In the genomic region with DNA sequence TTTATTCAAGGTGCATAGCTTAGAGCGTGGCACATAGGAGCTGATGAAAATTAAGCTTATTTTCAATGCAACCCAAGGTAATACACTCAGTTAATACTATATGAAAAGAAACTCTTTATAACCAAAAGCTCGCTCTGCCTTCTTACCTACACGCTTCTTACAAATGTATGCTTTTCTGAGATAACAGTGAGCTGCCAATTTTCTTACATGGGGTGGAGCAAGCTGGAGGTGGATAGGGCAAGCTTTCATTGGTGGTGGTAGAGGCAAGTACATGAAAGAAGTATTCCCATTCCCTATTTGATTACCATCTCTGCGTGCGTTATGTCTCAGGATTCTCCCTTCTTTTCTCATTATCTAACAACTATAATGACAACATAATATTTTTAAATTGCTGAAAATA, we compare ENCODE assay signal across 26 cellular contexts. TPM values are rescaled to one million over a fixed set of nuclear protein-coding genes. Genes with fewer than 3 reads are reported as not detected.
DNase-seq lines count a peak whose midpoint lies in the region; ATAC-seq, FAIRE-seq and TF ChIP-seq lines count a peak whose summit lies in the region.
"Had no signal": no experiment of that assay in that cellular context is flagged by ENCODE, and none has a peak within 500 bp of the region (broad histone marks: within the 10 kb centered on the region; RNA-seq: fewer than 3 reads in every experiment).

No MANE protein-coding gene starts in this region.

- intact Hi-C loops in K562 (cut with micrococcal nuclease) (no loop called here), left colon (cut with DNase I, micrococcal nuclease) (no loop called here)

- BruUV-seq in K562 (replicated peaks; lab: Mats Ljungman, UMichigan): no TSS peak

- no peaks in the 10 kb centered on the region for H3K79me2 ChIP-seq in K562 (ENCODE audit: control insufficient read depth, insufficient read depth, low read length)

- H3K4me3 ChIP-seq in K562 (no peak overlapping the region), right atrium auricular region (no peak overlapping the region)
- H3K4me3 ChIP-seq: BLaER1, GM12878 had no signal

- no peak for TF ChIP-seq CTCF in K562 (IDR thresholded peaks at IDR 0.05 in 2 of 3, conservative IDR thresholded peaks at IDR 0.05 in 1 of 3; ENCODE audit: insufficient read depth in 2 of 3, low read depth in 1 of 3, low read length in 3 of 3)
- no peak for TF ChIP-seq CTCF in right atrium auricular region (IDR thresholded peaks at IDR 0.05)
- no peak for TF ChIP-seq CTCF in HFFc6 (IDR thresholded peaks at IDR 0.05)

- H3K9me3 ChIP-seq in K562 (replicated peaks; ENCODE audit: control insufficient read depth, insufficient read depth, low read depth, low read length) (peaks cover 8% of the 10 kb centered on the region), right atrium auricular region (no peaks in the 10 kb centered on the region)
- H3K9me3 ChIP-seq: BE2C had no signal

- ATAC-seq in K562 (peak; percentile 90), left colon (no peak)
- ATAC-seq: GM12878 had no signal

- H3K27me3 ChIP-seq in K562 (ENCODE audit: control insufficient read depth in 2 of 2, insufficient read depth in 2 of 2, low read length in 2 of 2) (no peaks in the 10 kb centered on the region), right atrium auricular region (no peaks in the 10 kb centered on the region)
- H3K27me3 ChIP-seq: BE2C, BLaER1 had no signal

- CTCF ChIA-PET in K562 (lab: Yijun Ruan, JAX; ENCODE audit: low intra/inter-chr PET ratio): no interaction called here

- peak overlapping the region in 1 of 2 experiments; percentile 61; a peak in 2 of 4 replicates for H3K9ac ChIP-seq in K562 (ENCODE audit: insufficient read depth in 1 of 2, low read depth in 2 of 2, low read length in 2 of 2)
- H3K9ac ChIP-seq: BLaER1 had no signal

- no peaks in the 10 kb centered on the region for H3K9me3 Mint-ChIP-seq in HFFc6
- H3K9me3 Mint-ChIP-seq: CD4-positive, alpha-beta memory T cell; CD8-positive, alpha-beta memory T cell had no signal

- no peaks in the 10 kb centered on the region for H3K36me3 ChIP-seq in K562 (ENCODE audit: control insufficient read depth, insufficient read depth, low read length)
- H3K36me3 ChIP-seq in right atrium auricular region: no peaks in the 10 kb centered on the region
- H3K36me3 ChIP-seq: BE2C, BLaER1 had no signal

- H3K27ac Mint-ChIP-seq in HFFc6: no peak overlapping the region
- H3K27ac Mint-ChIP-seq: CD14-positive monocyte; CD4-positive, alpha-beta memory T cell; CD4-positive, CD25-positive, alpha-beta regulatory T cell had no signal

- WGBS in K562 (ENCODE audit: insufficient coverage, low coverage, missing lambda C conversion rate): 7% methylated on average over 5 of the region's 5 CpGs

- no peak for TF ChIP-seq EP300 in K562 (IDR thresholded peaks at IDR 0.05; ENCODE audit: low read length)

- H3K4me1 ChIP-seq in K562 (replicated peaks in 1 of 2; ENCODE audit: control insufficient read depth in 2 of 2, insufficient read depth in 2 of 2, low read length in 2 of 2): peaks cover 0 to 11% of the 10 kb centered on the region in 2 experiments; a peak in 2 of 5 replicates
- peaks cover 0 to 12% of the 10 kb centered on the region in 2 donors for H3K4me1 ChIP-seq in right atrium auricular region
- H3K4me1 ChIP-seq: BE2C, BLaER1 had no signal

- TF ChIP-seq RAD21 in K562 (CRISPR knock-in tag; conservative IDR thresholded peaks at IDR 0.05 in 1 of 2, IDR thresholded peaks at IDR 0.05 in 1 of 2): no peak

- H2AFZ ChIP-seq in K562 (ENCODE audit: low read depth, low read length): peak overlapping the region; percentile 98

- in situ Hi-C loops in K562 (cut with MboI): no loop called here

- no peaks in the 10 kb centered on the region for H3K9me1 ChIP-seq in K562 (ENCODE audit: control insufficient read depth, insufficient read depth, low read length)

- no peaks in the 10 kb centered on the region for H3K36me3 Mint-ChIP-seq in HFFc6 (ENCODE audit: low read depth)
- H3K36me3 Mint-ChIP-seq: CD14-positive monocyte; CD4-positive, alpha-beta memory T cell; CD4-positive, CD25-positive, alpha-beta regulatory T cell; CD8-positive, alpha-beta memory T cell had no signal

- H3K4me2 ChIP-seq in K562 (ENCODE audit: insufficient read depth, low read length): peak overlapping the region; percentile 40; the same call in 1 of the 2 replicates
- H3K4me2 ChIP-seq: BLaER1 had no signal

- DNase-seq in OCI-M1 (lab: John Stamatoyannopoulos, UW) (peak; percentile 65), K562 (ENCODE audit: extremely low read depth in 1 of 4, low spot score in 3 of 4) (peak; percentile 10 to 72 (median 41)), right atrium auricular region (ENCODE audit: low spot score) (no peak), HFFc6 (no peak), left colon (no peak)
- DNase-seq: 8988T; ACHN; BE2C; C1 segment of cervical spinal cord; CD4-positive, alpha-beta memory T cell; CD4-positive, CD25-positive, alpha-beta regulatory T cell; CD8-positive, alpha-beta memory T cell; COR-L47; DMS 273 treated with DMSO at 0.1 percent for 48 hours; DMS153; DMS53; DMS79; DND-41; EL; GDM1 had no signal

- peaks cover 12% of the 10 kb centered on the region for H3K4me1 Mint-ChIP-seq in HFFc6 (ENCODE audit: low read depth)

- no peaks in the 10 kb centered on the region for H4K20me1 ChIP-seq in K562 (replicated peaks; ENCODE audit: control insufficient read depth, insufficient read depth, low read length)
- H4K20me1 ChIP-seq: BLaER1 had no signal

- FAIRE-seq in K562 (lab: Jason Lieb, UNC): peak; percentile 87
- FAIRE-seq: A204.1, GM12878, GM12892, GM19239 had no signal

- H3K27ac ChIP-seq in K562 (ENCODE audit: extremely low read depth, low read depth, low read length) (peak overlapping the region; percentile 90; the same call in 2 of the 3 replicates), right atrium auricular region (no peak overlapping the region)
- H3K27ac ChIP-seq: BLaER1 had no signal

- H3K27me3 Mint-ChIP-seq in HFFc6 (ENCODE audit: insufficient read depth): no peaks in the 10 kb centered on the region; the same call in 1 of the 2 replicates
- H3K27me3 Mint-ChIP-seq: CD4-positive, alpha-beta memory T cell; CD4-positive, CD25-positive, alpha-beta regulatory T cell; CD8-positive, alpha-beta memory T cell had no signal

- H3K4me3 Mint-ChIP-seq in HFFc6: no peak overlapping the region
- H3K4me3 Mint-ChIP-seq: CD14-positive monocyte; CD4-positive, alpha-beta memory T cell had no signal

- no peak for TF ChIP-seq POLR2A in K562 (conservative IDR thresholded peaks at IDR 0.05)

- POLR2A ChIA-PET in K562 (lab: Yijun Ruan, JAX): interaction anchor here (2.3 kb wide), 1 partner anchor 9 kb away, joined by 18 read pairs; the partner anchor contains the start of genes CIP2A and DZIP3

TF ChIP-seq in K562, 482 proteins besides CTCF, POLR2A, EP300 and RAD21 (continues in another document):
- TF ChIP-seq NR2C2 (CRISPR knock-in tag; IDR thresholded peaks at IDR 0.05): no peak
- TF ChIP-seq NR2C2 (tag; IDR thresholded peaks at IDR 0.05): no peak
- TF ChIP-seq ZNF316 (IDR thresholded peaks at IDR 0.05): no peak
- 0 out of 2 replicates have a peak, but pooled peaks have one; percentile 32 for TF ChIP-seq CBFA2T3 (IDR thresholded peaks at IDR 0.05)

RNA-seq across cellular contexts. Expression of gene DZIP3, which starts 8.9 kb away (rescaled TPM):
- 4.1 and 23.9 TPM in 2 replicates for total RNA-seq in K562 (2011; cell fraction: chromatin; rRNA removed; ENCODE audit: low replicate concordance)
- 1.8 and 3.8 TPM in 2 replicates for total RNA-seq in K562 (2011; cell fraction: nucleolus; rRNA removed)
- 5.4 and 6.3 TPM in 2 replicates for total RNA-seq in K562 (2011; cell fraction: nucleoplasm; rRNA removed)
- total RNA-seq in K562 (2014; rRNA removed) (3.2 and 3.5 TPM in 2 replicates), K562 (2014; rRNA removed; fragmentation: Illumina TruSeq; extraction: Trizol) (7.5 and 7.9 TPM in 2 replicates), K562 (2015; rRNA removed; fragmentation: Illumina TruSeq; extraction: Trizol) (6.3 and 7.3 TPM in 2 replicates), K562 (2021) (6.1 and 6.3 TPM in 2 replicates), right atrium auricular region (10 to 100 TPM in 1 of 2 donors, 1 to 10 TPM in 1; 7.6 to 16.1 TPM), left colon (1 to 10 TPM; 4.9 to 8.0 TPM)
- polyA plus RNA-seq in K562 (2011; rRNA removed) (7.9 and 9.7 TPM in 2 replicates), K562 (2014; fragmentation: Illumina TruSeq; extraction: Trizol) (5.5 and 5.7 TPM in 2 replicates), K562 (2014; fragmentation: Nextera tagmentation; extraction: Ambion mirVana) (1 to 10 TPM; 4.4 to 5.2 TPM), K562 (2014; rRNA removed) (5.0 TPM in 2 replicates)
- 1.3 and 2.2 TPM in 2 replicates for polyA plus RNA-seq in K562 (2011; cell fraction: cytosol; rRNA removed)
- 13.7 and 17.2 TPM in 2 replicates for polyA plus RNA-seq in K562 (2011; cell fraction: nucleus; rRNA removed)
- 4.8 and 5.1 TPM in 2 replicates for polyA plus RNA-seq in K562 (2012)
- polyA minus RNA-seq in K562 (2011; rRNA and poly(A)+ RNA removed): 11.7 and 12.5 TPM in 2 replicates
- polyA minus RNA-seq in K562 (2011; cell fraction: cytosol; rRNA and poly(A)+ RNA removed): 2.8 TPM in 2 replicates
- polyA minus RNA-seq in K562 (2011; cell fraction: nucleus; rRNA and poly(A)+ RNA removed): 8.2 and 15.1 TPM in 2 replicates
- 10 to 100 TPM in 5 of 6 experiments, 1 to 10 TPM in 1; 9.0 to 13.1 (median 11.9) TPM for total RNA-seq in HFFc6 (2021; fragmentation: NEBNext Ultra II Directional; extraction: Animal tissue kit (Norgen Biotek cat#: 25700))

RNA-seq across cellular contexts. Expression of gene CIP2A, which starts 9.1 kb away (rescaled TPM):
- total RNA-seq in K562 (2011; cell fraction: chromatin; rRNA removed; ENCODE audit: low replicate concordance): 77.1 and 90.2 TPM in 2 replicates
- 19.5 and 30.4 TPM in 2 replicates for total RNA-seq in K562 (2011; cell fraction: nucleolus; rRNA removed)
- 26.7 and 41.6 TPM in 2 replicates for total RNA-seq in K562 (2011; cell fraction: nucleoplasm; rRNA removed)
- total RNA-seq in K562 (2014; rRNA removed): 22.4 and 41.7 TPM in 2 replicates
- total RNA-seq in K562 (2014; rRNA removed; fragmentation: Illumina TruSeq; extraction: Trizol): 32.6 and 37.3 TPM in 2 replicates
- total RNA-seq in K562 (2015; rRNA removed; fragmentation: Illumina TruSeq; extraction: Trizol): 28.4 and 31.7 TPM in 2 replicates
- total RNA-seq in K562 (2021): 31.5 and 31.8 TPM in 2 replicates
- polyA plus RNA-seq in K562 (2011; rRNA removed): 22.3 and 32.7 TPM in 2 replicates
- 8.8 and 12.9 TPM in 2 replicates for polyA plus RNA-seq in K562 (2011; cell fraction: cytosol; rRNA removed)
- polyA plus RNA-seq in K562 (2011; cell fraction: nucleus; rRNA removed): 68.6 and 92.8 TPM in 2 replicates
- 13.9 and 33.1 TPM in 2 replicates for polyA plus RNA-seq in K562 (2012)
- 29.3 and 31.0 TPM in 2 replicates for polyA plus RNA-seq in K562 (2014; fragmentation: Illumina TruSeq; extraction: Trizol)
- 10 to 100 TPM; 10.5 to 17.9 TPM for polyA plus RNA-seq in K562 (2014; fragmentation: Nextera tagmentation; extraction: Ambion mirVana)
- 19.9 and 27.8 TPM in 2 replicates for polyA plus RNA-seq in K562 (2014; rRNA removed)
- 110 and 121 TPM in 2 replicates for polyA minus RNA-seq in K562 (2011; rRNA and poly(A)+ RNA removed)
- polyA minus RNA-seq in K562 (2011; cell fraction: cytosol; rRNA and poly(A)+ RNA removed): 18.1 and 21.7 TPM in 2 replicates
- 82.1 and 126 TPM in 2 replicates for polyA minus RNA-seq in K562 (2011; cell fraction: nucleus; rRNA and poly(A)+ RNA removed)
- total RNA-seq in right atrium auricular region: 1 to 10 TPM in 1 of 2 donors, under 1 TPM in 1; 0.83 to 2.9 TPM
- total RNA-seq in HFFc6 (2021; fragmentation: NEBNext Ultra II Directional; extraction: Animal tissue kit (Norgen Biotek cat#: 25700)): 10 to 100 TPM; 11.6 to 29.8 (median 26.5) TPM
- total RNA-seq in left colon: 1 to 10 TPM; 3.3 to 5.3 TPM

Comparison
In these comparisons a context has a peak if more than half of its experiments do, and no peak if none do; other contexts are left out.
1. DNase-seq: peak in OCI-M1 (single experiment) and K562 (4 of 4); none in right atrium auricular region (single experiment), HFFc6 (single experiment) and left colon (0 of 2).